In the genomic region with DNA sequence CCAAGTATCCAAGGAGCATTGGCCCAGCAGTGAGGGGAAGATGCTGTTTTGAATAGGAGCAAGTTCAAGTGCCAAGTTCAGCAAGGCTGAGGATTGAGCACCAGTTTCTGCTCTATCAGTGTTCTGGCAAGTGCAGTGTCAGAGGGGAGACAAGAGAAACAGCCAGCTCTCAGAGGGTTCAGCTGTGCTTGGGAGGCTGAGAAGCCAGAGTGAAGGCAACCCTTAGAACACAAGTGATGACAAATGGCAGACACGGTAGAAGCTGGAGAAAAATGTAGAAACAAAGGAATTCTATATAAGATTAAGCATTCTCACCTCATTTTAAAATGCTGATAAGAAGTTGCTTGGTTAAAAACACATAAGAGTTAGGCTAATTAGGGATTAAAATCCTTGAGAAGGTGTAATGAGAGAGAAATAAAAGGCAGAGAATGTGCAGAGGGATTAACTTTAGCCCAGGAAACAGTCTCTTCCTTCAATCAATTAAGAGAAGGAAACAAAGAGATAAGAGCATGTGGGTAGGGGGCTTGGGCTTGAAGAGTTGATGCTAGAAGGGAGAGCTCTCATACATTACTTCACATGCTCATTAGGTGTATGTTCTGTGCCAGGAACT, we compare ENCODE assay signal across 8 cellular contexts.
"Had no signal": no experiment of that assay in that cellular context is flagged by ENCODE, and none has a peak within 500 bp of the region (broad histone marks: within the 10 kb centered on the region; RNA-seq: fewer than 3 reads in every experiment).

No MANE protein-coding gene starts in this region.

- H3K4me3 Mint-ChIP-seq: GM23338, HFFc6 had no signal

- H3K4me1 ChIP-seq: HAP-1 had no signal

- ATAC-seq: GM23338, HCT116, K562 had no signal

- H3K36me3 ChIP-seq: HAP-1 had no signal

- H2AFZ ChIP-seq: GM23338 had no signal

- H3K27ac Mint-ChIP-seq: GM23338, HFFc6 had no signal

- H3K4me1 Mint-ChIP-seq: GM23338 had no signal

- DNase-seq: H7, HFFc6, IMR-90, KG1 had no signal

- H3K4me2 ChIP-seq: GM23338 had no signal

- H3K4me3 ChIP-seq: GM23338, HAP-1, K562 had no signal

- H3K9me3 ChIP-seq: HAP-1 had no signal
